Comparison of ENCODE assay signal across 7 cellular contexts in the genomic region with DNA sequence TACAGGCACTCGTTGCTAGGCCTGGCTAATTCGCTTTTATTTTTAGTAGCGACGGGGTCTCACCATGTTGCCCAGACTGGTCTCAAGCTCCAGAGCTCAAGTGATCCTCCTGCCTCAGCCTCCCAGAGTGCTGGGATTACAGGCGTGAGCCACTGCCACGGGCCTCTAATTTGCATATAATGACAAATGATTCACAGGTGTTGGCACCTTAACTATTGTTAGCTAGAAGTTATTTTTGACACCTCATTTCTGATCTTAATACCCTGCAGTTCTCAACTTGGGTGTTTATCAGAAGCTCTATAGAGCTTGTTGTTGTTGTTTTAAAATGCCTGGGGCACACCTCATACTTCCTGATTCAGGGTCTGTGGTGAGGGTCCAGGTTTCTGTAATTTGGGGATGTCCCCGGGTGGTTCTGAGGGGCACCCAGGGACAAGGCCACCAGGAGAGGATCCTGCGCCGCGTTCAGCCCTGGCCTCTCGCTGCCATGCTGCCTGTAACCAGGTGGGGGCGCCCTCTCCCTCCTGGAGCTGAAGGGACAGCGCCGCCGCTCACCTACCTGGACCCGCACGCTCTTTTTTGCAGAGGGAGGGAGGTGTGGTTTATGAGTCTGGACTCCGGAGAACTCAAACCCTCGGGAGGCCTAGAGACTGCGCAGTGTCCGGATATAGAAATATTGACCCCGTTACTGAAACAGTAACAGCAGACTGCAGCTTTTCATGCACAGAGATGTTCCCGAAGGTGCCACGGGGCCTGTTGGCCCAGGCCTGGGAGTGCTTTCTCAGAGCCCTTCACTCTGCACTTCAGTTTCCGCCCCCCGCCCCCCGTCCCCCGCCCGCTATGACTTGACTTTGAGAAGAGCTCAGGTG.
DNase-seq lines count a peak whose midpoint lies in the region; ATAC-seq lines count a peak whose summit lies in the region.

No MANE protein-coding gene starts in this region.

- peaks cover 5% of the 10 kb centered on the region for H3K4me1 Mint-ChIP-seq in central memory CD8-positive, alpha-beta T cell

- peak overlapping the region; percentile 43 for H3K4me3 Mint-ChIP-seq in central memory CD8-positive, alpha-beta T cell

- no peaks in the 10 kb centered on the region for H3K27me3 Mint-ChIP-seq in central memory CD8-positive, alpha-beta T cell

- DNase-seq in NCI-H2107 (lab: John Stamatoyannopoulos, UW) (peak; percentile 86), kidney glomerular epithelial cell (lab: John Stamatoyannopoulos, UW) (peak; percentile 42)
- peak; percentile 85 for DNase-seq in activated CD4-positive, CD25-positive, alpha-beta regulatory T cell treated with anti-CD3 and anti-CD28 coated beads, Interleukin-2, amount 50 U/mL, for 72 hours
- peak; percentile 74 to 85 for DNase-seq in central memory CD8-positive, alpha-beta T cell (ENCODE audit: low spot score in 2 of 2)
- DNase-seq in stimulated activated CD4-positive, alpha-beta T cell treated with anti-CD3 and anti-CD28 coated beads, Interleukin-2, amount 100 ng/mL, for 24 hours: peak; percentile 85 to 89

- peaks cover 4% of the 10 kb centered on the region for H3K36me3 Mint-ChIP-seq in central memory CD8-positive, alpha-beta T cell (ENCODE audit: insufficient read depth)

- H3K27ac Mint-ChIP-seq in central memory CD8-positive, alpha-beta T cell (ENCODE audit: low read depth): no peak overlapping the region

- peak; percentile 53 for ATAC-seq in GM18511 (IDR thresholded peaks at IDR 0.05; ENCODE audit: unreplicated experiment)
- peak; percentile 44 for ATAC-seq in HG02938 (IDR thresholded peaks at IDR 0.05; ENCODE audit: unreplicated experiment)
- ATAC-seq in central memory CD8-positive, alpha-beta T cell (replicated peaks; ENCODE audit: extremely low read depth, poor library complexity, severe bottlenecking): peak; percentile 79

- H3K9me3 Mint-ChIP-seq in central memory CD8-positive, alpha-beta T cell: no peaks in the 10 kb centered on the region

Comparison
In these comparisons a context has a peak if more than half of its experiments do, and no peak if none do; other contexts are left out.
1. Peak in every context shown above with its lines: DNase-seq and ATAC-seq.